Comparison of ENCODE assay signal across 9 cellular contexts in the genomic region with DNA sequence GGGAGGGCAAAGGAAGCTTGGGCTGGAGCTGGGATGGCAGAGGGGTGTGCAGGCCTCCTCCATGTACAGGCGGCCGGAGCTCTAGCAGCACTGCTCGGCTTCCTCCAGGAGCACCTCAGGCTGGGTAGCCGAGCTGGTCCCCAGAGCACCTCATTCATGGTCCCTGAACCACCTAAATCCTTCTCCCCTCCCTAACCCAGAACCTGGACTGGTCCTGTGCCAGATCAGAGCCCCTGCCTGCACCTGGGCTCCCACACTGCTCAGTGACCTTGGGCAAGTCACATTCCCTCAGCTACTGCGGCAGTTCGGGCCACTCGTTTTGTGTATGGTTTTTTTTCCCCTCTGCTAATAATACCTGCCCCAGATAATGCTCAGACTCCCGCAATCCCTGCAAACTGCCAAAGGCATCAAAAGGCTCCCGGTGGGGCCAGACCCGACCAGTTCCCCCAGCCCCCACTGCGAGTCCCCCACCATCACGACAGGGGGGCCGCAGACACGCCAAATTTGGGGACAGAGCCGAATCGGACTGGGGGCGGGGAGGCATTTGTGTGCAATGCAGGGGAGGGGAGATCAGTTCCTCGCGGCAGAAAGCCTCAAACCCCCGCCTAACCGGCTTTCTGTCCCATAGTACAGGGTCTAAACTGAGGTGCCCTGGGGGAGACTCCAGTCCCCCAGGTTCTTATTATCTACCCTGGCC. TPM values are rescaled to one million over a fixed set of nuclear protein-coding genes. Genes with fewer than 3 reads are reported as not detected.
DNase-seq lines count a peak whose midpoint lies in the region; ATAC-seq and TF ChIP-seq lines count a peak whose summit lies in the region.
"Had no signal": no experiment of that assay in that cellular context is flagged by ENCODE, and none has a peak within 500 bp of the region (broad histone marks: within the 10 kb centered on the region; RNA-seq: fewer than 3 reads in every experiment).

No MANE protein-coding gene starts in this region.

- no peak for TF ChIP-seq CTCF in transverse colon (IDR thresholded peaks at IDR 0.05)

- no peak for TF ChIP-seq EP300 in transverse colon (IDR thresholded peaks at IDR 0.05; ENCODE audit: low read depth)

- peak overlapping the region in 3 of 4 donors; percentile 41 to 74 (median 61) for H3K4me3 ChIP-seq in transverse colon

- DNase-seq in activated naive CD4-positive, alpha-beta T cell treated with anti-CD3 and anti-CD28 coated beads, Interleukin-2, amount 50 U/mL, for 16 hours = no peak
- DNase-seq in activated naive CD8-positive, alpha-beta T cell treated with anti-CD3 and anti-CD28 coated beads, Interleukin-2, amount 50 U/mL, for 24 hours = no peak
- DNase-seq in transverse colon (no peak), occipital lobe (lab: John Stamatoyannopoulos, UW) (no peak), COLO829 (ENCODE audit: low spot score) (no peak)
- DNase-seq: amniotic stem cell had no signal

- ATAC-seq in activated naive CD8-positive, alpha-beta T cell treated with anti-CD3 and anti-CD28 coated beads, Interleukin-2, amount 50 U/mL, for 24 hours = no peak
- no peak for ATAC-seq in GM21528 (IDR thresholded peaks at IDR 0.05; ENCODE audit: low FRiP score, unreplicated experiment)

- peak overlapping the region; percentile 94 for H3K4me3 Mint-ChIP-seq in activated naive CD4-positive, alpha-beta T cell treated with anti-CD3 and anti-CD28 coated beads, Interleukin-2, amount 50 U/mL, for 24 hours
- H3K4me3 Mint-ChIP-seq in activated naive CD8-positive, alpha-beta T cell treated with anti-CD3 and anti-CD28 coated beads, Interleukin-2, amount 50 U/mL, for 24 hours = peak overlapping the region; percentile 94

- peaks cover 0 to 17% (median 12%) of the 10 kb centered on the region in 4 donors for H3K4me1 ChIP-seq in transverse colon

- H3K9me3 Mint-ChIP-seq in activated naive CD4-positive, alpha-beta T cell treated with anti-CD3 and anti-CD28 coated beads, Interleukin-2, amount 50 U/mL, for 24 hours = no peaks in the 10 kb centered on the region
- no peaks in the 10 kb centered on the region for H3K9me3 Mint-ChIP-seq in activated naive CD8-positive, alpha-beta T cell treated with anti-CD3 and anti-CD28 coated beads, Interleukin-2, amount 50 U/mL, for 24 hours

- H3K9me3 ChIP-seq in transverse colon = no peaks in the 10 kb centered on the region

- H3K27ac ChIP-seq in layer of hippocampus (ENCODE audit: low read depth, low read length) (peak overlapping the region; percentile 57), transverse colon (peak overlapping the region in 2 of 4 donors; percentile 58 to 60)

- H3K27me3 ChIP-seq in layer of hippocampus (ENCODE audit: control insufficient read depth, insufficient read depth, low read length) (no peaks in the 10 kb centered on the region), transverse colon (peaks cover 41% of the 10 kb centered on the region)

- in situ Hi-C loops in transverse colon (cut with MboI; ENCODE audit: low pct_ligation_motif_present in 1 of 4, low pct_unique_long_range_greater_than_20kb in 1 of 4, low sequenced_read_pairs in 3 of 4) = no loop called here

- H3K36me3 ChIP-seq in transverse colon = no peaks in the 10 kb centered on the region

- whole genome bisulfite sequencing in transverse colon (ENCODE audit: low coverage in 1 of 2), 2 donors = 21% methylated on average over 19 of the region's 21 CpGs; no CpG with 5 or more reads in 1 of the 2 donors

- intact Hi-C loops in transverse colon (cut with DNase I; ENCODE audit: low total_unique reads) = no loop called here

- H3K27ac Mint-ChIP-seq in activated naive CD4-positive, alpha-beta T cell treated with anti-CD3 and anti-CD28 coated beads, Interleukin-2, amount 50 U/mL, for 24 hours = peak overlapping the region; percentile 75
- H3K27ac Mint-ChIP-seq in activated naive CD8-positive, alpha-beta T cell treated with anti-CD3 and anti-CD28 coated beads, Interleukin-2, amount 50 U/mL, for 24 hours = peak overlapping the region; percentile 93

- no peaks in the 10 kb centered on the region for H3K27me3 Mint-ChIP-seq in activated naive CD4-positive, alpha-beta T cell treated with anti-CD3 and anti-CD28 coated beads, Interleukin-2, amount 50 U/mL, for 24 hours
- H3K27me3 Mint-ChIP-seq in activated naive CD8-positive, alpha-beta T cell treated with anti-CD3 and anti-CD28 coated beads, Interleukin-2, amount 50 U/mL, for 24 hours = no peaks in the 10 kb centered on the region

- peaks cover 21% of the 10 kb centered on the region for H3K36me3 Mint-ChIP-seq in activated naive CD4-positive, alpha-beta T cell treated with anti-CD3 and anti-CD28 coated beads, Interleukin-2, amount 50 U/mL, for 24 hours
- H3K36me3 Mint-ChIP-seq in activated naive CD8-positive, alpha-beta T cell treated with anti-CD3 and anti-CD28 coated beads, Interleukin-2, amount 50 U/mL, for 24 hours (ENCODE audit: low read depth) = peaks cover 51% of the 10 kb centered on the region

- no peak for TF ChIP-seq POLR2A in transverse colon (IDR thresholded peaks at IDR 0.05)

- peaks cover 55% of the 10 kb centered on the region for H3K4me1 Mint-ChIP-seq in activated naive CD4-positive, alpha-beta T cell treated with anti-CD3 and anti-CD28 coated beads, Interleukin-2, amount 50 U/mL, for 24 hours
- peaks cover 78% of the 10 kb centered on the region for H3K4me1 Mint-ChIP-seq in activated naive CD8-positive, alpha-beta T cell treated with anti-CD3 and anti-CD28 coated beads, Interleukin-2, amount 50 U/mL, for 24 hours

RNA-seq across cellular contexts. Expression of a gene that starts 1.3 kb away (rescaled TPM):
- total RNA-seq in transverse colon (1 to 10 TPM in 3 of 4 donors, under 1 TPM in 1; 0.20 to 5.6 (median 3.1) TPM), occipital lobe (51.5 TPM)

RNA-seq across cellular contexts. Expression of a gene that starts 28.5 kb away (rescaled TPM):
- total RNA-seq in transverse colon (100 to 1,000 TPM in 1 of 4 donors, 10 to 100 TPM in 2, 1 to 10 TPM in 1; 4.0 to 157 (median 42.3) TPM), occipital lobe (31.2 TPM)
